8 cellular contexts compared by ENCODE assay signal in the genomic region with DNA sequence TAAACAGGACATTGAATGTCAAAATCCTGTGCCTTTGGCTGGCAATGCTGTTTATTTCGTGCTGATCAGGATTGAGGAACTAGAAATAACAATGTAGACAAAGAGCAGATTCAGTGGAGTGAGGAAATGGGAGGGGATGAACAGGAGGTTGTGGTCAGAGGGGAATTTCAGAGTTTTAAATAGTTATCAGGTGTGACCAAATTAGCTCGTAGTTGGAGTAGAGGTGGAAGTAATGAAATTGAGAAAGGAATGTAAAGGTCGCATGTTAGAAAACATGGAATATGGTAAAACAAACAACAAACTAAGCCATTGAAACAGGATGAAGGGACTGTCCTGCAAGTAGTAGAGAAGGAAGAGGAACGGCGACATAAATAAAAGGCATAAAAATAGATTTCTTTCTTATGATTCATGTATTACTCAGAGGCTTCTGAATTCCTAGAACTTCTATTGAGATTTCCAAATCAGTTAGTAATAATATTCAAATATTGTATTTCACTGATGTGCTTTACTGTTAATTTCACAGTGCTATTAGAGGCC.
DNase-seq lines count a peak whose midpoint lies in the region; ATAC-seq lines count a peak whose summit lies in the region.

No MANE protein-coding gene starts in this region.

- H3K4me3 ChIP-seq in subcutaneous abdominal adipose tissue (ENCODE audit: low read depth in 1 of 5, low read length in 5 of 5) = peak overlapping the region in 1 of 5 donors; percentile 4
- no peak overlapping the region for H3K4me3 ChIP-seq in effector memory CD4-positive, alpha-beta T cell (ENCODE audit: insufficient read depth, low read depth, low read length, poor library complexity, severe bottlenecking)

- no peak overlapping the region for H3K9ac ChIP-seq in subcutaneous abdominal adipose tissue (ENCODE audit: low read length in 5 of 5)

- H3K36me3 ChIP-seq in subcutaneous abdominal adipose tissue (ENCODE audit: control insufficient read depth in 5 of 5, insufficient read depth in 5 of 5, low read length in 5 of 5) = no peaks in the 10 kb centered on the region
- no peaks in the 10 kb centered on the region for H3K36me3 ChIP-seq in effector memory CD4-positive, alpha-beta T cell (ENCODE audit: control insufficient read depth, insufficient read depth, low read length)

- H3K27ac ChIP-seq in epithelial cell of prostate = peak overlapping the region; percentile 86
- peak overlapping the region; percentile 42 for H3K27ac ChIP-seq in subcutaneous abdominal adipose tissue (ENCODE audit: low read depth, low read length)
- no peak overlapping the region for H3K27ac ChIP-seq in effector memory CD4-positive, alpha-beta T cell (ENCODE audit: insufficient read depth, low read length, poor library complexity, severe bottlenecking)

- H3K9me3 ChIP-seq in subcutaneous abdominal adipose tissue (ENCODE audit: control insufficient read depth in 5 of 5, low read length in 5 of 5) = no peaks in the 10 kb centered on the region
- H3K9me3 ChIP-seq in effector memory CD4-positive, alpha-beta T cell (ENCODE audit: control insufficient read depth, low read length) = no peaks in the 10 kb centered on the region

- peak; percentile 52 for DNase-seq in AG08396 (ENCODE audit: low spot score)
- DNase-seq in NOMO-1 treated with dmso at 0.1 percent for 144 hours (lab: John Stamatoyannopoulos, UW; ENCODE audit: unreplicated experiment) = peak; percentile 14
- peak; percentile 53 for DNase-seq in epithelial cell of prostate (ENCODE audit: low read depth, low spot score)
- no peak for DNase-seq in effector memory CD4-positive, alpha-beta T cell
- no peak for DNase-seq in GOT3 (lab: John Stamatoyannopoulos, UW)

- peaks cover 0 to 16% (median 4%) of the 10 kb centered on the region in 5 donors for H3K4me1 ChIP-seq in subcutaneous abdominal adipose tissue (ENCODE audit: control insufficient read depth in 5 of 5, insufficient read depth in 5 of 5, low read length in 5 of 5)
- H3K4me1 ChIP-seq in effector memory CD4-positive, alpha-beta T cell (ENCODE audit: control insufficient read depth, insufficient read depth, low read length, poor library complexity, severe bottlenecking) = no peaks in the 10 kb centered on the region

- H3K27me3 ChIP-seq in subcutaneous abdominal adipose tissue (ENCODE audit: control insufficient read depth in 5 of 5, insufficient read depth in 4 of 5, low read length in 5 of 5) = no peaks in the 10 kb centered on the region
- H3K27me3 ChIP-seq in effector memory CD4-positive, alpha-beta T cell (replicated peaks; ENCODE audit: control insufficient read depth, insufficient read depth, low read length, poor library complexity, severe bottlenecking) = no peaks in the 10 kb centered on the region

- ATAC-seq in GM21528 (IDR thresholded peaks at IDR 0.05; ENCODE audit: low FRiP score, unreplicated experiment) (peak; percentile 59), HG02973 (IDR thresholded peaks at IDR 0.05; ENCODE audit: unreplicated experiment) (no peak)

Comparison
In these comparisons a context has a peak if more than half of its experiments do, and no peak if none do; other contexts are left out.
1. DNase-seq: peak in AG08396 (single experiment), NOMO-1 treated with dmso at 0.1 percent for 144 hours (single experiment) and epithelial cell of prostate (single experiment); none in effector memory CD4-positive, alpha-beta T cell (0 of 3) and GOT3 (single experiment).